ENCODE assay signal across 8 cellular contexts in the genomic region with DNA sequence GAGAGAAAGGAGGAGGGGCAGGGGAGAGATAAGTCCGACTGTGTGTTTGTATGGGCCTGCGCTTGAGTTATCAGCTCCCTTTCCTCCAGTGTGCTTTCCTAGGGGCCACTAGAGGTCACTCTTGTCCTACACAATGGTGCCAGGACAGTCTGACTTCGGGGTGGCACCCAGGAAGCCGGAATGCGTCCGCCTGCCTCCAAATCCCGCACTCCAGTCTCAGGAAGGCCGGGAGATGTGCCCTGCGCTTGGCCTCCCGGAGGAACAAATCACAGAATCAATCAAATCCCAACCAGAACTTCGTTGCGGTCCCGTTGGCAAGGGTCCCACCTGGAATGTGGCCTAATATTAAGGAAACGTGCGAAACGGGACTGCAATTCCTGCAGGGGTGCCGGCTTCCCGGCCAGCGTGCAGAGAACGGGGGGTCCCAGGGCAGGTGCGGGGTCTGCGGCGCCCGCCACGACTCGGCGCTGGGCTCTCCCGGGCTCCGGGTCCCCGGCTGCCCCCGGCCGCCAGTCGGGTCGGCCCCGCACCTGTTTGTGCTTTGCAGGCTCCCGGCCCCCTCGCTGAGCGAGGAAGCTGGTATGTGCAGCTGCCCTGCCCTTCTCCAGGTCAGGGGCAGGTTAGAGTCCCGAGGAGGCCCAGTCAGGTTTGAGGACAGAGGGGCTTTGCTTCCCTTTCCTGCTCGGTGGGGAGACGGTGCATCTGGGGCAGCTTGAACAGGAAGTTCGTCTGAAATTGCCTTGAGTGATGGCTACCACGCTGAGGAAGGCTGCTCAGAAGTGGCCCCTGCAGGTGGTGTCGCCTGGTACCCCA. TPM values are rescaled to one million over a fixed set of nuclear protein-coding genes. Genes with fewer than 3 reads are reported as not detected.
DNase-seq lines count a peak whose midpoint lies in the region; ATAC-seq lines count a peak whose summit lies in the region.

No MANE protein-coding gene starts in this region.

- no peaks in the 10 kb centered on the region for H3K9me3 ChIP-seq in CD4-positive, CD25-positive, alpha-beta regulatory T cell (ENCODE audit: control insufficient read depth in 2 of 2, low read length in 2 of 2)
- H3K9me3 ChIP-seq in endocrine pancreas (ENCODE audit: control insufficient read depth, low read length) = no peaks in the 10 kb centered on the region

- POLR2A ChIA-PET in activated CD4-positive, alpha-beta memory T cell treated with anti-CD3 and anti-CD28 coated beads, Interleukin-2, amount 10 ng/mL, durations not matched to agents 7 days and 5 days (lab: Charles Lee) = interaction anchor here (0.6 to 1.7 kb wide), 2 partner anchors 22 to 1527 kb away, joined by 3 to 5 read pairs; no protein-coding TSS in a partner anchor

- peak; percentile 45 to 85 (median 65) for DNase-seq in CD4-positive, CD25-positive, alpha-beta regulatory T cell
- DNase-seq in NCI-H748 (lab: John Stamatoyannopoulos, UW; ENCODE audit: unreplicated experiment) = peak; percentile 76
- DNase-seq in activated CD4-positive, alpha-beta memory T cell treated with anti-CD3 and anti-CD28 coated beads, Interleukin-2, amount 10 ng/mL, durations not matched to agents 7 days and 5 days = peak; percentile 68
- peak; percentile 61 to 70 for DNase-seq in memory B cell (ENCODE audit: low spot score in 2 of 2)
- DNase-seq in stimulated activated CD4-positive, alpha-beta T cell treated with anti-CD3 and anti-CD28 coated beads, TNF-alpha, amount 100 ng/mL, for 48 hours (ENCODE audit: low read depth in 3 of 3) = peak; percentile 43 to 48 (median 43)

- no peaks in the 10 kb centered on the region for H3K36me3 Mint-ChIP-seq in CD4-positive, CD25-positive, alpha-beta regulatory T cell
- H3K36me3 Mint-ChIP-seq in activated CD4-positive, alpha-beta memory T cell treated with anti-CD3 and anti-CD28 coated beads, Interleukin-2, amount 10 ng/mL, durations not matched to agents 7 days and 5 days (ENCODE audit: low read depth) = no peaks in the 10 kb centered on the region
- no peaks in the 10 kb centered on the region for H3K36me3 Mint-ChIP-seq in memory B cell

- peaks cover 10% of the 10 kb centered on the region for H3K27me3 Mint-ChIP-seq in CD4-positive, CD25-positive, alpha-beta regulatory T cell
- peaks cover 29% of the 10 kb centered on the region for H3K27me3 Mint-ChIP-seq in activated CD4-positive, alpha-beta memory T cell treated with anti-CD3 and anti-CD28 coated beads, Interleukin-2, amount 10 ng/mL, durations not matched to agents 7 days and 5 days
- peaks cover 3% of the 10 kb centered on the region for H3K27me3 Mint-ChIP-seq in memory B cell

- ATAC-seq in CD4-positive, CD25-positive, alpha-beta regulatory T cell (ENCODE audit: low read depth in 2 of 2) = peak; percentile 92 to 93
- ATAC-seq in GM19351 (IDR thresholded peaks at IDR 0.05; ENCODE audit: unreplicated experiment) = peak; percentile 94
- ATAC-seq in HG03442 (IDR thresholded peaks at IDR 0.05; ENCODE audit: unreplicated experiment) = peak; percentile 89
- ATAC-seq in memory B cell (ENCODE audit: low read depth) = peak; percentile 95

- peaks cover 0 to 2% (median 0%) of the 10 kb centered on the region in 7 donors for H3K9me3 Mint-ChIP-seq in CD4-positive, CD25-positive, alpha-beta regulatory T cell
- H3K9me3 Mint-ChIP-seq in activated CD4-positive, alpha-beta memory T cell treated with anti-CD3 and anti-CD28 coated beads, Interleukin-2, amount 10 ng/mL, durations not matched to agents 7 days and 5 days = no peaks in the 10 kb centered on the region
- H3K9me3 Mint-ChIP-seq in memory B cell = no peaks in the 10 kb centered on the region

- H3K27me3 ChIP-seq in CD4-positive, CD25-positive, alpha-beta regulatory T cell (ENCODE audit: control insufficient read depth, insufficient read depth, low read length) = no peaks in the 10 kb centered on the region
- H3K27me3 ChIP-seq in endocrine pancreas (ENCODE audit: control insufficient read depth, insufficient read depth, low read length) = no peaks in the 10 kb centered on the region

- peaks cover 0 to 11% (median 3%) of the 10 kb centered on the region in 4 donors for H3K4me1 Mint-ChIP-seq in CD4-positive, CD25-positive, alpha-beta regulatory T cell
- peaks cover 11% of the 10 kb centered on the region for H3K4me1 Mint-ChIP-seq in activated CD4-positive, alpha-beta memory T cell treated with anti-CD3 and anti-CD28 coated beads, Interleukin-2, amount 10 ng/mL, durations not matched to agents 7 days and 5 days
- peaks cover 5% of the 10 kb centered on the region for H3K4me1 Mint-ChIP-seq in memory B cell

- H3K27ac ChIP-seq in CD4-positive, CD25-positive, alpha-beta regulatory T cell (ENCODE audit: insufficient read depth, low read length, poor library complexity, severe bottlenecking) = no peak overlapping the region

- peaks cover 9% of the 10 kb centered on the region for H3K4me1 ChIP-seq in CD4-positive, CD25-positive, alpha-beta regulatory T cell (ENCODE audit: control insufficient read depth, insufficient read depth, low read length, poor library complexity, severe bottlenecking)
- H3K4me1 ChIP-seq in endocrine pancreas (ENCODE audit: control insufficient read depth, insufficient read depth, low read length) = no peaks in the 10 kb centered on the region

- H3K4me3 ChIP-seq in CD4-positive, CD25-positive, alpha-beta regulatory T cell (ENCODE audit: low read depth, low read length) = peak overlapping the region; percentile 76
- H3K4me3 ChIP-seq in endocrine pancreas (ENCODE audit: control insufficient read depth, insufficient read depth, low read length) = peak overlapping the region; percentile 22

- peak overlapping the region in 2 of 3 donors; percentile 93 to 95 for H3K27ac Mint-ChIP-seq in CD4-positive, CD25-positive, alpha-beta regulatory T cell
- no peak overlapping the region for H3K27ac Mint-ChIP-seq in activated CD4-positive, alpha-beta memory T cell treated with anti-CD3 and anti-CD28 coated beads, Interleukin-2, amount 10 ng/mL, durations not matched to agents 7 days and 5 days
- H3K27ac Mint-ChIP-seq in memory B cell = peak overlapping the region; percentile 71

- no peaks in the 10 kb centered on the region for H3K36me3 ChIP-seq in CD4-positive, CD25-positive, alpha-beta regulatory T cell (ENCODE audit: control insufficient read depth, insufficient read depth, low read length)
- no peaks in the 10 kb centered on the region for H3K36me3 ChIP-seq in endocrine pancreas (ENCODE audit: control insufficient read depth, insufficient read depth, low read length)

- CTCF ChIA-PET in activated CD4-positive, alpha-beta memory T cell treated with anti-CD3 and anti-CD28 coated beads, Interleukin-2, amount 10 ng/mL, durations not matched to agents 7 days and 5 days (lab: Charles Lee) = interaction anchor here (0.6 to 2.6 kb wide), 24 partner anchors 9 to 811 kb away, joined by 3 to 28 read pairs (median 4); no protein-coding TSS in a partner anchor

- H3K4me3 Mint-ChIP-seq in CD4-positive, CD25-positive, alpha-beta regulatory T cell = peak overlapping the region; percentile 75 to 98 (median 96)
- H3K4me3 Mint-ChIP-seq in activated CD4-positive, alpha-beta memory T cell treated with anti-CD3 and anti-CD28 coated beads, Interleukin-2, amount 10 ng/mL, durations not matched to agents 7 days and 5 days = peak overlapping the region; percentile 82
- peak overlapping the region; percentile 98 for H3K4me3 Mint-ChIP-seq in memory B cell

- peak overlapping the region; percentile 38 for H3K9ac ChIP-seq in endocrine pancreas (ENCODE audit: control insufficient read depth, insufficient read depth, low read length)

RNA-seq across cellular contexts. Expression of gene HPS1, which starts 21.0 kb away (rescaled TPM):
- 88.5 TPM for total RNA-seq in CD4-positive, CD25-positive, alpha-beta regulatory T cell
- 10 to 100 TPM; 65.2 to 80.0 (median 75.2) TPM for polyA plus RNA-seq in CD4-positive, CD25-positive, alpha-beta regulatory T cell
- 10 to 100 TPM; 85.4 to 88.3 TPM for total RNA-seq in activated CD4-positive, alpha-beta memory T cell treated with anti-CD3 and anti-CD28 coated beads, Interleukin-2, amount 10 ng/mL, durations not matched to agents 7 days and 5 days

RNA-seq across cellular contexts. Expression of gene PYROXD2, which starts 52.7 kb away (rescaled TPM):
- 17.8 TPM for total RNA-seq in CD4-positive, CD25-positive, alpha-beta regulatory T cell
- polyA plus RNA-seq in CD4-positive, CD25-positive, alpha-beta regulatory T cell = 1 to 10 TPM in 3 of 4 donors, under 1 TPM in 1; 0.34 to 4.5 (median 1.5) TPM
- total RNA-seq in activated CD4-positive, alpha-beta memory T cell treated with anti-CD3 and anti-CD28 coated beads, Interleukin-2, amount 10 ng/mL, durations not matched to agents 7 days and 5 days = 10 to 100 TPM; 13.5 to 18.7 TPM
